ENCODE assay signal across 19 cellular contexts in genomic region chr6:64083261-64083660, GRCh38.
"Had no signal": no experiment of that assay in that cellular context is flagged by ENCODE, and none has a peak within 500 bp of the region (broad histone marks: within the 10 kb centered on the region; RNA-seq: fewer than 3 reads in every experiment).

No MANE protein-coding gene starts in this region.

- H3K4me2 ChIP-seq: neural progenitor cell had no signal

- DNase-seq: activated CD4-positive, alpha-beta T cell treated with anti-CD3 and anti-CD28 coated beads, Interleukin-2, amount 50 U/mL, for 4 hours; activated naive CD4-positive, alpha-beta T cell treated with Interleukin-2 at 50 U/mL for 16 hours; activated T-cell treated with anti-CD3 and anti-CD28 coated beads for 4 hours; anterior cingulate cortex; brain microvascular endothelial cell; effector CD4-positive, alpha-beta T cell; hippocampal formation; naive B cell; psoas muscle; right lobe of liver; stimulated activated naive CD8-positive, alpha-beta T cell treated with anti-CD3 and anti-CD28 coated beads, Interleukin-15, Interleukin-2, amounts not matched to agents 100 U/mL and 50 U/mL, for 24 hours had no signal

- H3K27ac ChIP-seq: brain microvascular endothelial cell, coronary artery, esophagus muscularis mucosa, neural progenitor cell, psoas muscle, right lobe of liver, suprapubic skin had no signal

- H3K4me3 Mint-ChIP-seq: central memory CD8-positive, alpha-beta T cell; naive B cell; neural progenitor cell; type B pancreatic cell had no signal

- ATAC-seq: activated CD4-positive, CD25-positive, alpha-beta regulatory T cell treated with anti-CD3 and anti-CD28 coated beads, Interleukin-2, amount 50 U/mL, for 24 hours; left lobe of liver; psoas muscle; right lobe of liver; stimulated activated naive CD8-positive, alpha-beta T cell treated with anti-CD3 and anti-CD28 coated beads, Interleukin-15, Interleukin-2, amounts not matched to agents 100 U/mL and 50 U/mL, for 24 hours had no signal

- H3K36me3 Mint-ChIP-seq: naive B cell, neural progenitor cell, type B pancreatic cell had no signal

- H3K4me3 ChIP-seq: coronary artery, esophagus muscularis mucosa, neural progenitor cell, psoas muscle, right lobe of liver, suprapubic skin had no signal

- H3K27ac Mint-ChIP-seq: naive B cell, neural progenitor cell had no signal

- H3K27me3 Mint-ChIP-seq: central memory CD8-positive, alpha-beta T cell; naive B cell; type B pancreatic cell had no signal

- H3K9me3 ChIP-seq: esophagus muscularis mucosa, psoas muscle, right lobe of liver, suprapubic skin had no signal

- H3K9me3 Mint-ChIP-seq: neural progenitor cell had no signal

- H3K27me3 ChIP-seq: brain microvascular endothelial cell, esophagus muscularis mucosa, neural progenitor cell, right lobe of liver, suprapubic skin had no signal

- H3K9ac ChIP-seq: neural progenitor cell had no signal

- H3K4me1 Mint-ChIP-seq: central memory CD8-positive, alpha-beta T cell; naive B cell had no signal

- H3K4me1 ChIP-seq: esophagus muscularis mucosa, psoas muscle, right lobe of liver, suprapubic skin had no signal

- H3K36me3 ChIP-seq: brain microvascular endothelial cell, esophagus muscularis mucosa, neural progenitor cell, right lobe of liver, suprapubic skin had no signal

- H2AFZ ChIP-seq: neural progenitor cell had no signal
